ENCODE assay signal across 3 cellular contexts in genomic region chr11:11380340-11380739, GRCh38.
TF ChIP-seq lines count a peak whose summit lies in the region.

No MANE protein-coding gene starts in this region.

TF ChIP-seq in SK-N-SH treated with all-trans-retinoic acid at 6 μM for 48 hours, 23 proteins besides CTCF, POLR2A, EP300 and RAD21:
- TF ChIP-seq CSRNP3 (CRISPR knock-in tag; IDR thresholded peaks at IDR 0.05) (no peak), ARNTL (CRISPR knock-in tag; IDR thresholded peaks at IDR 0.05; ENCODE audit: borderline replicate concordance, low read depth) (no peak), TCF4 (CRISPR knock-in tag; IDR thresholded peaks at IDR 0.05; ENCODE audit: borderline replicate concordance) (no peak), RARB (CRISPR knock-in tag; IDR thresholded peaks at IDR 0.05) (no peak), CSDC2 (CRISPR knock-in tag; IDR thresholded peaks at IDR 0.05) (no peak), ZNF70 (CRISPR knock-in tag; IDR thresholded peaks at IDR 0.05) (peak; percentile 98), OSR1 (CRISPR knock-in tag; IDR thresholded peaks at IDR 0.05) (no peak)

TF ChIP-seq in SK-N-SH, 30 proteins besides CTCF, POLR2A, EP300 and RAD21:
- TF ChIP-seq FOXM1 (IDR thresholded peaks at IDR 0.05; ENCODE audit: low read depth): no peak
- TF ChIP-seq RXRA (IDR thresholded peaks at IDR 0.05; ENCODE audit: borderline replicate concordance, low read depth): no peak
- TF ChIP-seq EZH2phosphoT487 (IDR thresholded peaks at IDR 0.05; ENCODE audit: borderline replicate concordance, low read depth): no peak
- no peak for TF ChIP-seq MXI1 (IDR thresholded peaks at IDR 0.05; ENCODE audit: low read depth, low read length)
- no peak for TF ChIP-seq TAF1 (IDR thresholded peaks at IDR 0.05; ENCODE audit: borderline replicate concordance, low read depth, low read length)
- no peak for TF ChIP-seq GABPA (IDR thresholded peaks at IDR 0.05; ENCODE audit: low read depth)
- TF ChIP-seq TEAD4 (IDR thresholded peaks at IDR 0.05; ENCODE audit: borderline replicate concordance, insufficient read depth): no peak
- TF ChIP-seq RFX5 (IDR thresholded peaks at IDR 0.05; ENCODE audit: low read length): no peak
- no peak for TF ChIP-seq IRF3 (IDR thresholded peaks at IDR 0.05; ENCODE audit: low read depth, low read length)

TF ChIP-seq in K562, 482 proteins besides CTCF, POLR2A, EP300 and RAD21:
- TF ChIP-seq ETV1 (tag; conservative IDR thresholded peaks at IDR 0.05; ENCODE audit: low read depth): no peak
- peak; percentile 48 for TF ChIP-seq RBM25 (IDR thresholded peaks at IDR 0.05; ENCODE audit: low read depth, low read length, severe bottlenecking)
TF ChIP-seq in K562: peak in this region for 1.
